ENCODE assay signal across 8 cellular contexts in the genomic region with DNA sequence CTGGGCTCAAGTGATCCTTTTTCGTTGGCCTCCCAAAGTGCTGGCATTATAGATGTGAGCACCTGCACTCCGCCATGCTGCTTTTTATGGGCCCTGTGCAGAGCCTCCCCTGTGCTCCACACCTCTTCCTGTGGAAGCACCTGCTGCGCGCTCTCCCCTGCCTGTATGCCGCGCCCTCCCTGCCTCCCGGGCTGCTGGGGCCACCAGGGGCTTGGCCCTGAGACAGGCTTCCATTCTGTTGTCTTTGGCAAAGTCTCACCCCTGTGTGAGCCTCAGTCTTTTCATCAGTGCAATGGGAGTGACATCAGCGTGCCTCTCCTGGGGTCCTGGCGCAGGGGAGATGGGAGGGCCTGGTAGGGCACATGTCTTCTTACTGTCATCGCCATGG. TPM values are rescaled to one million over a fixed set of nuclear protein-coding genes. Genes with fewer than 3 reads are reported as not detected.
DNase-seq lines count a peak whose midpoint lies in the region; ATAC-seq and TF ChIP-seq lines count a peak whose summit lies in the region.

No MANE protein-coding gene starts in this region.

- ATAC-seq in GM19023 (IDR thresholded peaks at IDR 0.05; ENCODE audit: unreplicated experiment) (no peak), HG03045 (IDR thresholded peaks at IDR 0.05; ENCODE audit: unreplicated experiment) (no peak), HG03175 (IDR thresholded peaks at IDR 0.05; ENCODE audit: unreplicated experiment) (no peak)

- H3K27me3 ChIP-seq in neuronal stem cell (ENCODE audit: control insufficient read depth in 3 of 3, insufficient read depth in 3 of 3, low read depth in 1 of 3, low read length in 3 of 3): no peaks in the 10 kb centered on the region

- H3K27me3 Mint-ChIP-seq in chondrocyte (ENCODE audit: low read depth): no peaks in the 10 kb centered on the region

- peaks cover 43 to 60% of the 10 kb centered on the region in 2 donors for H3K36me3 ChIP-seq in neuronal stem cell (replicated peaks in 1 of 2; ENCODE audit: control insufficient read depth in 2 of 2, insufficient read depth in 2 of 2, low read length in 2 of 2)

- H2BK5ac ChIP-seq in neuronal stem cell (ENCODE audit: low read length): no peak overlapping the region

- peak overlapping the region; percentile 98 for H2AK5ac ChIP-seq in neuronal stem cell (ENCODE audit: low read depth, low read length)

- H3K4ac ChIP-seq in neuronal stem cell (ENCODE audit: low read length): no peak overlapping the region

- peak overlapping the region; percentile 92 for H3K27ac Mint-ChIP-seq in chondrocyte (ENCODE audit: unreplicated experiment)

- peak; percentile 78 for DNase-seq in COLO668 (lab: John Stamatoyannopoulos, UW; ENCODE audit: unreplicated experiment)
- no peak for DNase-seq in NB4 (ENCODE audit: low read depth)
- DNase-seq in chondrocyte (ENCODE audit: low spot score): no peak
- no peak for DNase-seq in neuronal stem cell (ENCODE audit: low spot score)
- DNase-seq in NCI-H774 (lab: John Stamatoyannopoulos, UW): no peak

- H2BK15ac ChIP-seq in neuronal stem cell (ENCODE audit: low read length): peak overlapping the region; percentile 98

- H3K9me3 Mint-ChIP-seq in chondrocyte (ENCODE audit: low read depth): no peaks in the 10 kb centered on the region

- no peak overlapping the region for H2AFZ ChIP-seq in neuronal stem cell (ENCODE audit: low read length)

- H3K4me3 Mint-ChIP-seq in chondrocyte (ENCODE audit: unreplicated experiment): peak overlapping the region; percentile 65

- H4K8ac ChIP-seq in neuronal stem cell (ENCODE audit: low read depth, low read length): no peak overlapping the region

- H3K36me3 Mint-ChIP-seq in chondrocyte (ENCODE audit: low read depth): peaks cover 21% of the 10 kb centered on the region

- no peaks in the 10 kb centered on the region for H3K9me3 ChIP-seq in neuronal stem cell (replicated peaks in 1 of 2; ENCODE audit: control insufficient read depth in 2 of 2, insufficient read depth in 1 of 2, low read depth in 1 of 2, low read length in 2 of 2)

- H3K4me1 ChIP-seq in neuronal stem cell (ENCODE audit: control insufficient read depth in 2 of 2, insufficient read depth in 1 of 2, low read depth in 1 of 2, low read length in 2 of 2): peaks cover 14% of the 10 kb centered on the region in 2 donors

- peaks cover 12% of the 10 kb centered on the region for H3K79me1 ChIP-seq in neuronal stem cell (ENCODE audit: low read depth, low read length)

- H3K4me3 ChIP-seq in NB4 (ENCODE audit: low read depth, low read length): peak overlapping the region; percentile 64
- H3K4me3 ChIP-seq in neuronal stem cell (ENCODE audit: low read length in 2 of 2): peak overlapping the region in 1 of 2 donors; percentile 77

- H3K14ac ChIP-seq in neuronal stem cell (ENCODE audit: low read length): no peak overlapping the region

- no peak overlapping the region for H2BK120ac ChIP-seq in neuronal stem cell (ENCODE audit: low read depth, low read length)

- H3K9ac ChIP-seq in neuronal stem cell (ENCODE audit: low read depth, low read length, poor library complexity): no peak overlapping the region

- no peak overlapping the region for H2BK12ac ChIP-seq in neuronal stem cell (ENCODE audit: low read length)

- H3K4me1 Mint-ChIP-seq in chondrocyte (ENCODE audit: low read depth): peaks cover 35% of the 10 kb centered on the region

- H3K23ac ChIP-seq in neuronal stem cell (ENCODE audit: low read depth, low read length, poor library complexity): peak overlapping the region; percentile 21

- TF ChIP-seq CTCF in NB4 (IDR thresholded peaks at IDR 0.05; ENCODE audit: low read depth, low read length) (no peak), chondrocyte (IDR thresholded peaks at IDR 0.05) (no peak)

- H3K4me2 ChIP-seq in neuronal stem cell (ENCODE audit: insufficient read depth, low read length, poor library complexity, severe bottlenecking): peak overlapping the region; percentile 85

- H3K27ac ChIP-seq in neuronal stem cell (replicated peaks; ENCODE audit: low read length): no peak overlapping the region

- no CpG with 5 or more reads among the region's 10 CpGs for WGBS in neuronal stem cell (ENCODE audit: extremely low coverage in 2 of 2, insufficient read length in 2 of 2, insufficient replicate concordance in 1 of 2), 2 donors

- no peak for TF ChIP-seq POLR2A in NB4 (IDR thresholded peaks at IDR 0.05; ENCODE audit: extremely low read depth, insufficient read length)

- peak overlapping the region; percentile 11 for H3K18ac ChIP-seq in neuronal stem cell (ENCODE audit: low read length)

- H4K91ac ChIP-seq in neuronal stem cell (ENCODE audit: low read depth, low read length, poor library complexity): no peak overlapping the region

RNA-seq across cellular contexts. Expression of gene FAM174C, which starts 1.3 kb away (rescaled TPM):
- total RNA-seq in chondrocyte: 32.7 to 41.3 TPM (median 36.1 TPM) in 3 replicates
- polyA plus RNA-seq in neuronal stem cell (2013, experiment 1 of 2): 23.8 TPM
- 24.1 TPM for polyA plus RNA-seq in neuronal stem cell (2013, experiment 2 of 2)

RNA-seq across cellular contexts. Expression of gene CIRBP, which starts 7.5 kb away (rescaled TPM):
- 295 to 320 TPM (median 303 TPM) in 3 replicates for total RNA-seq in chondrocyte
- polyA plus RNA-seq in neuronal stem cell (2013, experiment 1 of 2): 218 TPM
- polyA plus RNA-seq in neuronal stem cell (2013, experiment 2 of 2): 217 TPM

RNA-seq across cellular contexts. Expression of gene EFNA2, which starts 9.1 kb away (rescaled TPM):
- total RNA-seq in chondrocyte: 7.0 to 7.9 TPM (median 7.2 TPM) in 3 replicates
- polyA plus RNA-seq in neuronal stem cell (2013, experiment 1 of 2): 41.4 TPM
- 40.6 TPM for polyA plus RNA-seq in neuronal stem cell (2013, experiment 2 of 2)

RNA-seq across cellular contexts. Expression of gene MIDN, which starts 28.2 kb away (rescaled TPM):
- total RNA-seq in chondrocyte: 64.5 to 75.3 TPM (median 68.3 TPM) in 3 replicates
- polyA plus RNA-seq in neuronal stem cell (2013, experiment 1 of 2): 98.3 TPM
- polyA plus RNA-seq in neuronal stem cell (2013, experiment 2 of 2): 99.9 TPM

RNA-seq across cellular contexts. Expression of gene ATP5F1D, which starts 35.1 kb away (rescaled TPM):
- 110 to 125 TPM (median 122 TPM) in 3 replicates for total RNA-seq in chondrocyte
- polyA plus RNA-seq in neuronal stem cell (2013, experiment 1 of 2): 106 TPM
- 101 TPM for polyA plus RNA-seq in neuronal stem cell (2013, experiment 2 of 2)
